In the genomic region with DNA sequence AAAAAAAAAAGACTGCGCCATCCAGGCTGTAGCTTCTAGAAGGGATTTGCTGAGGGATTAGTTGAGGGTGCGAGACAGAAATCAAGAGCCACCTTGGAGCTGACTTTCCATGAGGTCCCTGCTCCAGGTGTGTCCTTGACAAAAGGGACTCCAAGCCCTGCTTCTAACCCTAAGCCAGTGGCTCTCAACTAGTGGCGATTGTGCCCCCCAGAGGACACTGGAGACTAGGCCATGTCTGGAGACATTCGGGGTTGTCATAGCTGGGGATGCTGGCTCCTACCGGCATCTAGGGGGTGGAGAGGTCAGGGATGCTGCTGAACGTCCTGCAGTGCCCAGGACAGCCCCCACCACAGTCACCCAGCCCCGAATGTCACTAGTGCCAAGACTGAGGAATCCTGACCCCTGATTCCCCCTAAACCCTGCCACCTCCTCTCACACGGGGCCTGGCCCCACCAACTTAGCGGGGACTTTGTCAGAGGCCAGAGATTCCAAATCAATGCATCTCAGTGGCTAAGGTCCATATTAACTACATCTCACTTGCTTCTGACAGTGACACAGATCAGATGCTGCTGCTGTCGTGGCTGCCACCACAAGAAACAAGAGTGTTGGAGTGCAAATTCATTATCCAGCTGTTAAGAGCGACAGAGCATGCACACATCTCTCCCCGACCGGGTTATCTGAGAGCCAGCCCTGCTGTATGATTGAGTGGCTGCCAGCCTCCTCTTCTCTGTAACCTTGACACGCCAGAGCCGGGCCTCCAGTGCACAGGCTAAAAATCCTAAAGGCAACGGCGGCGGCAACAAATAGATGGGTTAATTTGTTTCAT, we compare ENCODE assay signal across 1 cellular context.
TF ChIP-seq lines count a peak whose summit lies in the region.

No MANE protein-coding gene starts in this region.

TF ChIP-seq in WTC11, 78 proteins besides CTCF, POLR2A, EP300 and RAD21 (continued from another document):
- TF ChIP-seq, protein P1, sequence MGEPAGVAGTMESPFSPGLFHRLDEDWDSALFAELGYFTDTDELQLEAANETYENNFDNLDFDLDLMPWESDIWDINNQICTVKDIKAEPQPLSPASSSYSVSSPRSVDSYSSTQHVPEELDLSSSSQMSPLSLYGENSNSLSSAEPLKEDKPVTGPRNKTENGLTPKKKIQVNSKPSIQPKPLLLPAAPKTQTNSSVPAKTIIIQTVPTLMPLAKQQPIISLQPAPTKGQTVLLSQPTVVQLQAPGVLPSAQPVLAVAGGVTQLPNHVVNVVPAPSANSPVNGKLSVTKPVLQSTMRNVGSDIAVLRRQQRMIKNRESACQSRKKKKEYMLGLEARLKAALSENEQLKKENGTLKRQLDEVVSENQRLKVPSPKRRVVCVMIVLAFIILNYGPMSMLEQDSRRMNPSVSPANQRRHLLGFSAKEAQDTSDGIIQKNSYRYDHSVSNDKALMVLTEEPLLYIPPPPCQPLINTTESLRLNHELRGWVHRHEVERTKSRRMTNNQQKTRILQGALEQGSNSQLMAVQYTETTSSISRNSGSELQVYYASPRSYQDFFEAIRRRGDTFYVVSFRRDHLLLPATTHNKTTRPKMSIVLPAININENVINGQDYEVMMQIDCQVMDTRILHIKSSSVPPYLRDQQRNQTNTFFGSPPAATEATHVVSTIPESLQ (CRISPR knock-in tag; IDR thresholded peaks at IDR 0.05), result no peak
- TF ChIP-seq FOXJ3 (CRISPR knock-in tag; IDR thresholded peaks at IDR 0.05; ENCODE audit: borderline replicate concordance), result no peak
- TF ChIP-seq, protein P2, sequence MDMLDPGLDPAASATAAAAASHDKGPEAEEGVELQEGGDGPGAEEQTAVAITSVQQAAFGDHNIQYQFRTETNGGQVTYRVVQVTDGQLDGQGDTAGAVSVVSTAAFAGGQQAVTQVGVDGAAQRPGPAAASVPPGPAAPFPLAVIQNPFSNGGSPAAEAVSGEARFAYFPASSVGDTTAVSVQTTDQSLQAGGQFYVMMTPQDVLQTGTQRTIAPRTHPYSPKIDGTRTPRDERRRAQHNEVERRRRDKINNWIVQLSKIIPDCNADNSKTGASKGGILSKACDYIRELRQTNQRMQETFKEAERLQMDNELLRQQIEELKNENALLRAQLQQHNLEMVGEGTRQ (CRISPR knock-in tag; IDR thresholded peaks at IDR 0.05), result no peak
- TF ChIP-seq, protein P3, sequence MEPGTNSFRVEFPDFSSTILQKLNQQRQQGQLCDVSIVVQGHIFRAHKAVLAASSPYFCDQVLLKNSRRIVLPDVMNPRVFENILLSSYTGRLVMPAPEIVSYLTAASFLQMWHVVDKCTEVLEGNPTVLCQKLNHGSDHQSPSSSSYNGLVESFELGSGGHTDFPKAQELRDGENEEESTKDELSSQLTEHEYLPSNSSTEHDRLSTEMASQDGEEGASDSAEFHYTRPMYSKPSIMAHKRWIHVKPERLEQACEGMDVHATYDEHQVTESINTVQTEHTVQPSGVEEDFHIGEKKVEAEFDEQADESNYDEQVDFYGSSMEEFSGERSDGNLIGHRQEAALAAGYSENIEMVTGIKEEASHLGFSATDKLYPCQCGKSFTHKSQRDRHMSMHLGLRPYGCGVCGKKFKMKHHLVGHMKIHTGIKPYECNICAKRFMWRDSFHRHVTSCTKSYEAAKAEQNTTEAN (CRISPR knock-in tag; IDR thresholded peaks at IDR 0.05), result no peak
